8 cellular contexts compared by ENCODE assay signal in genomic region chr15:63971427-63971805, GRCh38.
DNase-seq lines count a peak whose midpoint lies in the region; ATAC-seq and TF ChIP-seq lines count a peak whose summit lies in the region.

No MANE protein-coding gene starts in this region.

- peak overlapping the region; percentile 92 for H3K27ac Mint-ChIP-seq in activated naive CD8-positive, alpha-beta T cell treated with anti-CD3 and anti-CD28 coated beads, Interleukin-2, amount 50 U/mL, for 24 hours

- peak overlapping the region; percentile 29 for H2AFZ ChIP-seq in OCI-LY7 (ENCODE audit: low read length)

- H4K20me1 ChIP-seq in OCI-LY7 (ENCODE audit: insufficient read depth, low read length): no peaks in the 10 kb centered on the region

- no TSS peak for BruUV-seq in OCI-LY7 (replicated peaks; lab: Mats Ljungman, UMichigan)

- H3K4me1 Mint-ChIP-seq in activated naive CD8-positive, alpha-beta T cell treated with anti-CD3 and anti-CD28 coated beads, Interleukin-2, amount 50 U/mL, for 24 hours: peaks cover 45% of the 10 kb centered on the region

- no peaks in the 10 kb centered on the region for H3K27me3 Mint-ChIP-seq in activated naive CD8-positive, alpha-beta T cell treated with anti-CD3 and anti-CD28 coated beads, Interleukin-2, amount 50 U/mL, for 24 hours

- H3K36me3 Mint-ChIP-seq in activated naive CD8-positive, alpha-beta T cell treated with anti-CD3 and anti-CD28 coated beads, Interleukin-2, amount 50 U/mL, for 24 hours (ENCODE audit: low read depth): no peaks in the 10 kb centered on the region

- H3K9me2 ChIP-seq in OCI-LY7 (ENCODE audit: insufficient read depth, low read length): no peaks in the 10 kb centered on the region

- peak; percentile 23 for ATAC-seq in GM19467 (IDR thresholded peaks at IDR 0.05; ENCODE audit: unreplicated experiment)
- peak; percentile 71 for ATAC-seq in activated naive CD8-positive, alpha-beta T cell treated with anti-CD3 and anti-CD28 coated beads, Interleukin-2, amount 50 U/mL, for 24 hours

- CTCF ChIA-PET in OCI-LY7 (lab: Charles Lee; ENCODE audit: unreplicated experiment): interaction anchor here (0.9 kb wide), 1 partner anchor 39 kb away, joined by 3 read pairs; no protein-coding TSS in a partner anchor

- no peaks in the 10 kb centered on the region for H3K79me2 ChIP-seq in OCI-LY7 (ENCODE audit: insufficient read depth, low read depth, low read length)

- no peak overlapping the region for H3K4me2 ChIP-seq in OCI-LY7 (ENCODE audit: low read length)

- intact Hi-C loops in OCI-LY7 (cut with micrococcal nuclease; ENCODE audit: unreplicated experiment): no loop called here

- no peaks in the 10 kb centered on the region for H3K9me3 ChIP-seq in OCI-LY7 (ENCODE audit: low read length)

- DNase-seq in OCI-LY7 (ENCODE audit: low spot score): peak; percentile 42
- peak; percentile 73 for DNase-seq in activated naive CD8-positive, alpha-beta T cell treated with anti-CD3 and anti-CD28 coated beads, Interleukin-2, amount 50 U/mL, for 24 hours
- peak; percentile 27 to 47 for DNase-seq in stimulated activated CD4-positive, alpha-beta T cell treated with anti-CD3 and anti-CD28 coated beads, Interleukin-4, amount 100 ng/mL, for 4 hours
- no peak for DNase-seq in amniotic stem cell (lab: John Stamatoyannopoulos, UW)
- no peak for DNase-seq in DMS79 (lab: John Stamatoyannopoulos, UW)
- DNase-seq in inferior parietal cortex (ENCODE audit: extremely low spot score): no peak
- no peak for DNase-seq in NCI-H226

- no peaks in the 10 kb centered on the region for H3K9me3 Mint-ChIP-seq in activated naive CD8-positive, alpha-beta T cell treated with anti-CD3 and anti-CD28 coated beads, Interleukin-2, amount 50 U/mL, for 24 hours

- POLR2A ChIA-PET in OCI-LY7 (lab: Charles Lee): interaction anchor here (0.6 kb wide), 1 partner anchor 832 kb away, joined by 3 read pairs; no protein-coding TSS in a partner anchor

- no peak for TF ChIP-seq CTCF in OCI-LY7 (conservative IDR thresholded peaks at IDR 0.05; ENCODE audit: low read length)

- no peaks in the 10 kb centered on the region for H3K36me3 ChIP-seq in OCI-LY7 (ENCODE audit: insufficient read depth, low read length)

- peaks cover 24% of the 10 kb centered on the region for H3K4me1 ChIP-seq in OCI-LY7 (ENCODE audit: insufficient read depth, low read length, poor library complexity, severe bottlenecking)

- peak overlapping the region; percentile 31 for H3K4me3 Mint-ChIP-seq in activated naive CD8-positive, alpha-beta T cell treated with anti-CD3 and anti-CD28 coated beads, Interleukin-2, amount 50 U/mL, for 24 hours

- H3K27ac ChIP-seq in OCI-LY7 (ENCODE audit: low read depth, low read length, poor library complexity, severe bottlenecking): no peak overlapping the region

- no peak overlapping the region for H3K4me3 ChIP-seq in OCI-LY7 (ENCODE audit: low read depth, low read length, poor library complexity, severe bottlenecking)

Comparison
In these comparisons a context has a peak if more than half of its experiments do, and no peak if none do; other contexts are left out.
1. DNase-seq: peak in OCI-LY7 (single experiment), activated naive CD8-positive, alpha-beta T cell treated with anti-CD3 and anti-CD28 coated beads, Interleukin-2, amount 50 U/mL, for 24 hours (single experiment) and stimulated activated CD4-positive, alpha-beta T cell treated with anti-CD3 and anti-CD28 coated beads, Interleukin-4, amount 100 ng/mL, for 4 hours (2 of 2); none in amniotic stem cell (single experiment), DMS79 (single experiment), inferior parietal cortex (single experiment) and NCI-H226 (single experiment).